In the genomic region with DNA sequence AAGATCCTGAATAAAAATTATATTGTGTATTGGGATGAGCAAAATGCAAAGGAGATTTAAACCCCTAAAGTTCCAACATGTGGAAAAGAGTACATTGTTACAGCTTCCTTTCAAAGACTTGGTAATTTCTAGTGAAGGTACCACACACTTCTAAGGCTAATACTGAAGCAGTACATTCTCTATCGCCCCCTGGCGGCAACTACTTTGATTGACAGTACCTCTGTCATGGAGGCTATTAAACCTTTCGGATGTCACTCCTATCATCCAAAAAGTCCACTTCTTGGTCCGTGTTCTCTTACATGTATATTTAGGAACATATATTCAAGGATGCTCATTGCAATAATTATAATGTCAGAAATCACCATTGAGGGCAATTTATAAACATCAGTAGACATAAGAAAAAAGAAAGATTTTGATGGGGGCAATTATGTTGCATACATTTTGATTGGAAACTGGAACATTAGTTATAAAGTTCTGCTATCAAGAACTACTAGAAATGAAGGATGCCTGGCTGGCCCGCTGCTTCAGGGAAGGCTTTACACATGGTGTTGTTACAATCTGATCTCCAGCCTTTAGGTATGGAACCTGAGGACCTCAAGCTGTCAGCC, we compare ENCODE assay signal across 8 cellular contexts.
DNase-seq lines count a peak whose midpoint lies in the region; ATAC-seq and TF ChIP-seq lines count a peak whose summit lies in the region.

No MANE protein-coding gene starts in this region.

- DNase-seq in AML-193 (lab: John Stamatoyannopoulos, UW) (peak; percentile 58 to 63), NCI-H446 treated with DMSO at 0.1 percent for 48 hours (lab: John Stamatoyannopoulos, UW) (peak; percentile 39), colonic mucosa (peak; percentile 76), lower leg skin (ENCODE audit: low spot score in 2 of 2) (peak; percentile 55 to 92)
- peak; percentile 53 to 62 for DNase-seq in activated CD4-positive, alpha-beta T cell treated with anti-CD3 and anti-CD28 coated beads for 24 hours (ENCODE audit: low read depth in 2 of 2)
- DNase-seq in stimulated activated CD8-positive, alpha-beta memory T cell treated with anti-CD3 and anti-CD28 coated beads, Interleukin-12 subunit alpha, Interleukin-12 subunit beta, amount 100 ng/mL, for 24 hours (ENCODE audit: extremely low read depth), result peak; percentile 20

- TF ChIP-seq CTCF in colonic mucosa (IDR thresholded peaks at IDR 0.05), result peak; percentile 67
- no peak for TF ChIP-seq CTCF in lower leg skin (IDR thresholded peaks at IDR 0.05)

- H3K4me3 ChIP-seq in colonic mucosa, result no peak overlapping the region
- no peak overlapping the region for H3K4me3 ChIP-seq in lower leg skin (ENCODE audit: low read depth, poor library complexity, severe bottlenecking)

- ATAC-seq in GM19023 (IDR thresholded peaks at IDR 0.05; ENCODE audit: unreplicated experiment) (peak; percentile 100), HG03135 (IDR thresholded peaks at IDR 0.05; ENCODE audit: unreplicated experiment) (peak; percentile 99)

- no peaks in the 10 kb centered on the region for H3K4me1 ChIP-seq in colonic mucosa

- 13% methylated on average over 5 of the region's 5 CpGs for WGBS in lower leg skin, 2 donors

- no peaks in the 10 kb centered on the region for H3K36me3 ChIP-seq in colonic mucosa

- no peak overlapping the region for H3K9ac ChIP-seq in colonic mucosa (ENCODE audit: low read depth in 2 of 2, low read length in 2 of 2)

- H3K9me3 ChIP-seq in colonic mucosa, result no peaks in the 10 kb centered on the region

- TF ChIP-seq POLR2A in lower leg skin (IDR thresholded peaks at IDR 0.05), result no peak

- H3K27me3 ChIP-seq in colonic mucosa, result no peaks in the 10 kb centered on the region

- intact Hi-C loops in colonic mucosa (cut with DNase I), result loop anchor here (5.0 to 10.0 kb wide), 2 partner anchors 71 to 913 kb away; no protein-coding TSS in a partner anchor
- intact Hi-C loops in lower leg skin (cut with DNase I; ENCODE audit: low total_unique reads), result no loop called here

- H3K27ac ChIP-seq in colonic mucosa, result no peak overlapping the region

Comparison
In these comparisons a context has a peak if more than half of its experiments do, and no peak if none do; other contexts are left out.
1. DNase-seq: peak in every context shown above with its lines; median percentile 76 in colonic mucosa; 74 in lower leg skin; 60 in AML-193; 58 in activated CD4-positive, alpha-beta T cell treated with anti-CD3 and anti-CD28 coated beads for 24 hours; 39 in NCI-H446 treated with DMSO at 0.1 percent for 48 hours; 20 in stimulated activated CD8-positive, alpha-beta memory T cell treated with anti-CD3 and anti-CD28 coated beads, Interleukin-12 subunit alpha, Interleukin-12 subunit beta, amount 100 ng/mL, for 24 hours.